Comparison of ENCODE assay signal across 22 cellular contexts in the genomic region with DNA sequence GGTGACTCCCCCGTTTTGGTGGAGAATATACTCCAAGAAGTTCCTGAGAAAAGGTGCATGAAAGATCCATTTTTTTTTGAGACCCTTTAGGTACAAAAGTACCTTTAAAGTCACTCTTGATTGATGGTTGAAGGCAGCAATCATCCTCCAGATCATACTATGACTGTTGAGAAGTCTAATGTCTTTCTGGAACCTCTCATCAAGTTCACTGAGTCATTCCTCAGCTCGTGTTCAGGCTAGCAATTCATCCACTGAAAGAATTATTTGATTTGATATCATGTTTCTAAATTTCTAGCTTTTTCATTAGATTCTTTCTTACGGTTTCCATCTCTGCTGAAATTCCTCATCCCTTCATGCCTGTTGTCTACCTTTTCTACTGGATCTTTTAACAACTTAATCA.
DNase-seq lines count a peak whose midpoint lies in the region; ATAC-seq, FAIRE-seq and TF ChIP-seq lines count a peak whose summit lies in the region.
"Had no signal": no experiment of that assay in that cellular context is flagged by ENCODE, and none has a peak within 500 bp of the region (broad histone marks: within the 10 kb centered on the region; RNA-seq: fewer than 3 reads in every experiment).

No MANE protein-coding gene starts in this region.

- H3K27ac ChIP-seq in RWPE2 (ENCODE audit: poor library complexity, severe bottlenecking), result no peak overlapping the region
- H3K27ac ChIP-seq in foreskin keratinocyte, result no peak overlapping the region

- H3K4me1 ChIP-seq in RWPE2 (ENCODE audit: insufficient read depth, poor library complexity, severe bottlenecking) (no peaks in the 10 kb centered on the region), foreskin keratinocyte (peaks cover 8% of the 10 kb centered on the region)
- H3K4me1 ChIP-seq: BE2C, HAP-1 had no signal

- no peak for FAIRE-seq in bronchial epithelial cell (lab: Jason Lieb, UNC)
- FAIRE-seq: A204.1, GM12891, GM19239, H1, HepG2 had no signal

- H3K27me3 ChIP-seq in RWPE2 (ENCODE audit: insufficient read depth, poor library complexity, severe bottlenecking), result no peaks in the 10 kb centered on the region
- H3K27me3 ChIP-seq in bronchial epithelial cell (ENCODE audit: control insufficient read depth, insufficient read depth, low read length), result no peaks in the 10 kb centered on the region
- no peaks in the 10 kb centered on the region for H3K27me3 ChIP-seq in foreskin keratinocyte
- H3K27me3 ChIP-seq: BE2C had no signal

- no peak for DNase-seq in RWPE2 (ENCODE audit: low spot score)
- peak; percentile 76 for DNase-seq in bronchial epithelial cell (ENCODE audit: low read depth)
- peak; percentile 27 to 53 for DNase-seq in foreskin keratinocyte
- DNase-seq in activated T-cell treated with anti-CD3 and anti-CD28 coated beads for 4 hours, result no peak
- DNase-seq in GM10266 (ENCODE audit: extremely low spot score), result no peak
- no peak for DNase-seq in NCI-H345 treated with DMSO at 0.1 percent for 48 hours (lab: John Stamatoyannopoulos, UW; ENCODE audit: unreplicated experiment)
- DNase-seq: ACHN; BE2C; C1 segment of cervical spinal cord; CD4-positive, CD25-positive, alpha-beta regulatory T cell; CD8-positive, alpha-beta memory T cell; COR-L47; DMS 273 treated with DMSO at 0.1 percent for 48 hours; DMS53; DND-41; EL had no signal

- no peaks in the 10 kb centered on the region for H3K36me3 ChIP-seq in RWPE2 (ENCODE audit: low read depth)
- H3K36me3 ChIP-seq in bronchial epithelial cell (ENCODE audit: control insufficient read depth, insufficient read depth, low read length), result no peaks in the 10 kb centered on the region
- H3K36me3 ChIP-seq: BE2C, HAP-1 had no signal

- ATAC-seq in RWPE2 (ENCODE audit: low read depth), result peak; percentile 38; the same call in 1 of the 3 replicates
- ATAC-seq in foreskin keratinocyte, result peak; percentile 71
- ATAC-seq: HepG2 had no signal

- TF ChIP-seq CTCF in RWPE2 (IDR thresholded peaks at IDR 0.05; ENCODE audit: poor library complexity, severe bottlenecking) (no peak), bronchial epithelial cell (IDR thresholded peaks at IDR 0.05; ENCODE audit: insufficient read depth, low read length, severe bottlenecking) (no peak), foreskin keratinocyte (conservative IDR thresholded peaks at IDR 0.05) (no peak), GM10266 (IDR thresholded peaks at IDR 0.05; ENCODE audit: control insufficient read depth, insufficient read depth, low read depth, missing control alignments) (no peak)

- no peak overlapping the region for H3K4me3 ChIP-seq in RWPE2 (ENCODE audit: severe bottlenecking)
- no peak overlapping the region for H3K4me3 ChIP-seq in bronchial epithelial cell (ENCODE audit: low read depth, low read length)
- H3K4me3 ChIP-seq: HAP-1 had no signal

- H3K9me3 ChIP-seq in RWPE2 (ENCODE audit: severe bottlenecking), result no peaks in the 10 kb centered on the region
- H3K9me3 ChIP-seq: BE2C, HAP-1 had no signal

Comparison
In these comparisons a context has a peak if more than half of its experiments do, and no peak if none do; other contexts are left out.
1. DNase-seq: peak in bronchial epithelial cell (single experiment) and foreskin keratinocyte (2 of 2); none in RWPE2 (single experiment), activated T-cell treated with anti-CD3 and anti-CD28 coated beads for 4 hours (single experiment), GM10266 (single experiment) and NCI-H345 treated with DMSO at 0.1 percent for 48 hours (single experiment).